ENCODE assay signal across 14 cellular contexts in genomic region chr3:119912220-119912619, GRCh38.
DNase-seq lines count a peak whose midpoint lies in the region; ATAC-seq lines count a peak whose summit lies in the region.
"Had no signal": no experiment of that assay in that cellular context is flagged by ENCODE, and none has a peak within 500 bp of the region (broad histone marks: within the 10 kb centered on the region; RNA-seq: fewer than 3 reads in every experiment).

No MANE protein-coding gene starts in this region.

- DNase-seq in activated naive CD4-positive, alpha-beta T cell treated with anti-CD3 and anti-CD28 coated beads for 36 hours = no peak
- DNase-seq in activated naive CD4-positive, alpha-beta T cell treated with Interleukin-2 at 50 U/mL for 16 hours = no peak
- no peak for DNase-seq in stimulated activated naive CD8-positive, alpha-beta T cell treated with anti-CD3 and anti-CD28 coated beads, Interleukin-15, Interleukin-2, amounts not matched to agents 100 U/mL and 50 U/mL, for 24 hours
- DNase-seq in midbrain (lab: John Stamatoyannopoulos, UW) = no peak
- no peak for DNase-seq in dermis blood vessel endothelial cell
- DNase-seq: DMS153, islet precursor cell, NCI-H1105 treated with DMSO at 0.1 percent for 48 hours, NCI-H2227 treated with DMSO at 0.1 percent for 48 hours, SK-N-SH, thyroid gland had no signal

- ATAC-seq in HG03565 (IDR thresholded peaks at IDR 0.05; ENCODE audit: unreplicated experiment) (peak; percentile 11), HG02885 (IDR thresholded peaks at IDR 0.05; ENCODE audit: poor library complexity, unreplicated experiment) (no peak)
- ATAC-seq in activated T-helper 17 cell treated with anti-CD3 and anti-CD28 coated beads, Interleukin-2, amount 50 U/mL, for 72 hours (replicated peaks) = peak; percentile 78
- peak; percentile 83 for ATAC-seq in stimulated activated naive CD8-positive, alpha-beta T cell treated with anti-CD3 and anti-CD28 coated beads, Interleukin-15, Interleukin-2, amounts not matched to agents 100 U/mL and 50 U/mL, for 24 hours

- peak overlapping the region; percentile 77 for H3K27ac Mint-ChIP-seq in activated naive CD4-positive, alpha-beta T cell treated with anti-CD3 and anti-CD28 coated beads for 36 hours
- H3K27ac Mint-ChIP-seq in activated T-helper 17 cell treated with anti-CD3 and anti-CD28 coated beads, Interleukin-2, amount 50 U/mL, for 72 hours = no peak overlapping the region

- intact Hi-C loops in activated naive CD4-positive, alpha-beta T cell treated with anti-CD3 and anti-CD28 coated beads for 36 hours (cut with micrococcal nuclease) = loop anchor here (1.0 kb wide), 2 partner anchors 183 to 233 kb away; no protein-coding TSS in a partner anchor

- H3K4me1 Mint-ChIP-seq in activated naive CD4-positive, alpha-beta T cell treated with anti-CD3 and anti-CD28 coated beads for 36 hours (ENCODE audit: low read depth) = peaks cover 33% of the 10 kb centered on the region
- no peaks in the 10 kb centered on the region for H3K4me1 Mint-ChIP-seq in activated T-helper 17 cell treated with anti-CD3 and anti-CD28 coated beads, Interleukin-2, amount 50 U/mL, for 72 hours

- CTCF ChIA-PET in activated naive CD4-positive, alpha-beta T cell treated with anti-CD3 and anti-CD28 coated beads for 36 hours (lab: Charles Lee) = interaction anchor here (0.6 to 1.0 kb wide), 3 partner anchors 20 to 199 kb away, joined by 3 to 5 read pairs (median 3); no protein-coding TSS in a partner anchor

- peaks cover 22% of the 10 kb centered on the region for H3K36me3 Mint-ChIP-seq in activated naive CD4-positive, alpha-beta T cell treated with anti-CD3 and anti-CD28 coated beads for 36 hours (ENCODE audit: low read depth)
- peaks cover 58% of the 10 kb centered on the region for H3K36me3 Mint-ChIP-seq in activated T-helper 17 cell treated with anti-CD3 and anti-CD28 coated beads, Interleukin-2, amount 50 U/mL, for 72 hours (ENCODE audit: low read depth)

- H3K27me3 Mint-ChIP-seq in activated naive CD4-positive, alpha-beta T cell treated with anti-CD3 and anti-CD28 coated beads for 36 hours (ENCODE audit: low read depth) = no peaks in the 10 kb centered on the region
- H3K27me3 Mint-ChIP-seq in activated T-helper 17 cell treated with anti-CD3 and anti-CD28 coated beads, Interleukin-2, amount 50 U/mL, for 72 hours = no peaks in the 10 kb centered on the region

- no peak overlapping the region for H3K4me3 Mint-ChIP-seq in activated naive CD4-positive, alpha-beta T cell treated with anti-CD3 and anti-CD28 coated beads for 36 hours
- H3K4me3 Mint-ChIP-seq in activated T-helper 17 cell treated with anti-CD3 and anti-CD28 coated beads, Interleukin-2, amount 50 U/mL, for 72 hours = peak overlapping the region; percentile 7

- H3K9me3 Mint-ChIP-seq in activated naive CD4-positive, alpha-beta T cell treated with anti-CD3 and anti-CD28 coated beads for 36 hours = no peaks in the 10 kb centered on the region
- H3K9me3 Mint-ChIP-seq in activated T-helper 17 cell treated with anti-CD3 and anti-CD28 coated beads, Interleukin-2, amount 50 U/mL, for 72 hours = no peaks in the 10 kb centered on the region
